In the genomic region with DNA sequence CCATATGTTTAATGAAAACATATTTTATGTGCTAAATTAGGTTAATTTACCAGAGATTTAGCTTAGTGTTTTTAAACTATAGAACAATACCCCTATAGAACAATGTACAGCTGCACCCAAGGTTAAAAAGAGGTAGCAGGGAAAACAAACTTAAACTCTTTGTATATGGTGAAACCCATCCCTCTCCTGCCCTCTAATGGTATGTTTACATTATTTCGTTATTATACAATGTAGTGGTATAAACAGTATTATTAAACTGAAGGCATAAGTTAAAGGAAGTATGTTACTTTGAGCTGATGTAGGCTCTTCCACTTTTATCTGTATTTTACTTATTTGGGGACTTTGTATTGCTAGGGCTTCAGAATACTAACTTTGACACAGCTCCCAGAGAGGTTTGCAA, we compare ENCODE assay signal across 10 cellular contexts. TPM values are rescaled to one million over a fixed set of nuclear protein-coding genes. Genes with fewer than 3 reads are reported as not detected.
A peak's percentile ranks its signal among the peaks of the same experiment; 100 is the strongest.
DNase-seq lines count a peak whose midpoint lies in the region; ATAC-seq, FAIRE-seq and TF ChIP-seq lines count a peak whose summit lies in the region.
"Had no signal": no experiment of that assay in that cellular context is flagged by ENCODE, and none has a peak within 500 bp of the region (broad histone marks: within the 10 kb centered on the region; RNA-seq: fewer than 3 reads in every experiment).

No MANE protein-coding gene starts in this region.

- no peaks in the 10 kb centered on the region for H4K20me1 ChIP-seq in MM.1S (ENCODE audit: insufficient read depth, low read length)

- no peak overlapping the region for H3K4me3 ChIP-seq in breast epithelium
- H3K4me3 ChIP-seq in MM.1S (ENCODE audit: low read length): no peak overlapping the region

- H3K27ac Mint-ChIP-seq in MCF 10A (ENCODE audit: low read depth, unreplicated experiment): no peak overlapping the region
- no peak overlapping the region for H3K27ac Mint-ChIP-seq in progenitor cell of endocrine pancreas
- H3K27ac Mint-ChIP-seq: activated B cell treated with CpG ODN at 0.5 μM for 24 hours had no signal

- no peaks in the 10 kb centered on the region for H3K9me3 Mint-ChIP-seq in MCF 10A (ENCODE audit: unreplicated experiment)
- no peaks in the 10 kb centered on the region for H3K9me3 Mint-ChIP-seq in progenitor cell of endocrine pancreas (ENCODE audit: low read depth)
- H3K9me3 Mint-ChIP-seq: activated B cell treated with CpG ODN at 0.5 μM for 24 hours; CD8-positive, alpha-beta T cell had no signal

- H3K27me3 Mint-ChIP-seq in MCF 10A (ENCODE audit: insufficient read depth, unreplicated experiment) (no peaks in the 10 kb centered on the region), progenitor cell of endocrine pancreas (no peaks in the 10 kb centered on the region)
- H3K27me3 Mint-ChIP-seq: activated B cell treated with CpG ODN at 0.5 μM for 24 hours had no signal

- DNase-seq in MCF 10A (ENCODE audit: unreplicated experiment): peak; percentile 31
- DNase-seq in breast epithelium (ENCODE audit: low spot score in 2 of 2): no peak
- peak; percentile 34 for DNase-seq in MM.1S
- DNase-seq in progenitor cell of endocrine pancreas (ENCODE audit: low spot score, unreplicated experiment): no peak
- DNase-seq in activated T-cell treated with anti-CD3 and anti-CD28 coated beads, Interleukin-2, amount 50 U/mL, for 48 hours: no peak
- DNase-seq in retina: no peak
- DNase-seq: activated B cell treated with CpG ODN at 0.5 μM for 24 hours; CD8-positive, alpha-beta T cell had no signal

- H3K9me3 ChIP-seq in breast epithelium: no peaks in the 10 kb centered on the region
- no peaks in the 10 kb centered on the region for H3K9me3 ChIP-seq in MM.1S (replicated peaks; ENCODE audit: insufficient read depth, low read length)

- no peaks in the 10 kb centered on the region for H3K79me2 ChIP-seq in MM.1S (ENCODE audit: low read length)

- no peak overlapping the region for H2AFZ ChIP-seq in MM.1S (ENCODE audit: low read length)

- TF ChIP-seq CTCF in MCF 10A (IDR thresholded peaks at IDR 0.05; ENCODE audit: unreplicated experiment) (peak; percentile 12), breast epithelium (IDR thresholded peaks at IDR 0.05) (no peak), MM.1S (IDR thresholded peaks at IDR 0.05; ENCODE audit: low read length) (peak; percentile 30), progenitor cell of endocrine pancreas (IDR thresholded peaks at IDR 0.05; ENCODE audit: unreplicated experiment) (peak; percentile 14)

- no peak for TF ChIP-seq POLR2A in breast epithelium (IDR thresholded peaks at IDR 0.05)

- no peaks in the 10 kb centered on the region for H3F3A ChIP-seq in MM.1S (ENCODE audit: insufficient read depth, low read length)

- H3K4me1 Mint-ChIP-seq in MCF 10A (ENCODE audit: insufficient read depth, unreplicated experiment) (no peaks in the 10 kb centered on the region), progenitor cell of endocrine pancreas (ENCODE audit: low read depth) (no peaks in the 10 kb centered on the region)
- H3K4me1 Mint-ChIP-seq: activated B cell treated with CpG ODN at 0.5 μM for 24 hours had no signal

- no peak overlapping the region for H3K4me2 ChIP-seq in MM.1S (ENCODE audit: low read depth, low read length)

- FAIRE-seq in TTC549 (lab: Jason Lieb, UNC): peak; percentile 3

- CTCF ChIA-PET in MCF 10A (lab: Yijun Ruan, JAX): interaction anchor here (0.6 to 2.3 kb wide), 8 partner anchors 46 to 156 kb away, joined by 3 to 6 read pairs (median 4); partner anchors contain the start of gene ECHDC2

- no peaks in the 10 kb centered on the region for H3K4me1 ChIP-seq in breast epithelium
- no peaks in the 10 kb centered on the region for H3K4me1 ChIP-seq in MM.1S (ENCODE audit: low read length)

- H3K9me2 ChIP-seq in MM.1S (replicated peaks; ENCODE audit: insufficient read depth, low read length): no peaks in the 10 kb centered on the region

- H3K4me3 Mint-ChIP-seq in MCF 10A (ENCODE audit: unreplicated experiment) (no peak overlapping the region), progenitor cell of endocrine pancreas (ENCODE audit: low read depth) (no peak overlapping the region)
- H3K4me3 Mint-ChIP-seq: activated B cell treated with CpG ODN at 0.5 μM for 24 hours; CD8-positive, alpha-beta T cell had no signal

- no peak for ATAC-seq in GM21576 (IDR thresholded peaks at IDR 0.05; ENCODE audit: unreplicated experiment)
- ATAC-seq: CD8-positive, alpha-beta T cell had no signal

- intact Hi-C loops in MCF 10A (cut with micrococcal nuclease): loop anchor here (1.0 kb wide), 1 partner anchor 125 kb away; no protein-coding TSS in a partner anchor
- intact Hi-C loops in breast epithelium (cut with DNase I; ENCODE audit: low total_unique reads): no loop called here

- POLR2A ChIA-PET in MCF 10A (lab: Yijun Ruan, JAX): interaction anchor here (0.6 to 1.7 kb wide), 4 partner anchors 11 to 124 kb away, joined by 3 read pairs; no protein-coding TSS in a partner anchor

- H3K27ac ChIP-seq in breast epithelium: no peak overlapping the region
- H3K27ac ChIP-seq in MM.1S (ENCODE audit: low read length): no peak overlapping the region

- H3K36me3 Mint-ChIP-seq in MCF 10A (ENCODE audit: insufficient read depth, unreplicated experiment) (peaks cover 28% of the 10 kb centered on the region), progenitor cell of endocrine pancreas (ENCODE audit: insufficient read depth) (peaks cover 8% of the 10 kb centered on the region)

- no peak overlapping the region for H3K9ac ChIP-seq in MM.1S (ENCODE audit: low read length)

- BruUV-seq in MCF 10A (replicated peaks; lab: Mats Ljungman, UMichigan): no TSS peak

- H3K27me3 ChIP-seq in breast epithelium (no peaks in the 10 kb centered on the region), MM.1S (replicated peaks; ENCODE audit: insufficient read depth, low read length) (no peaks in the 10 kb centered on the region)

- peaks cover 4% of the 10 kb centered on the region for H3K36me3 ChIP-seq in breast epithelium
- no peaks in the 10 kb centered on the region for H3K36me3 ChIP-seq in MM.1S (replicated peaks; ENCODE audit: insufficient read depth, low read length)

RNA-seq across cellular contexts. Expression of gene ZYG11A, which starts 16.7 kb away (rescaled TPM):
- not detected in 2 replicates for total RNA-seq in MCF 10A (2022)
- total RNA-seq in breast epithelium: 1 to 10 TPM in 2 of 3 donors, not detected in 1; 1.2 to 2.0 TPM
- 0.16 TPM in 1 of 2 replicates, not detected in the other for total RNA-seq in progenitor cell of endocrine pancreas

Comparison
In these comparisons a context has a peak if more than half of its experiments do, and no peak if none do; other contexts are left out.
1. DNase-seq: peak in MCF 10A (single experiment) and MM.1S (single experiment); none in breast epithelium (0 of 2), progenitor cell of endocrine pancreas (single experiment), activated T-cell treated with anti-CD3 and anti-CD28 coated beads, Interleukin-2, amount 50 U/mL, for 48 hours (0 of 2) and retina (single experiment).
2. CTCF ChIP-seq: peak in MCF 10A (single experiment), MM.1S (single experiment) and progenitor cell of endocrine pancreas (single experiment); none in breast epithelium (0 of 3).